Comparison of ENCODE assay signal across 26 cellular contexts in the genomic region with DNA sequence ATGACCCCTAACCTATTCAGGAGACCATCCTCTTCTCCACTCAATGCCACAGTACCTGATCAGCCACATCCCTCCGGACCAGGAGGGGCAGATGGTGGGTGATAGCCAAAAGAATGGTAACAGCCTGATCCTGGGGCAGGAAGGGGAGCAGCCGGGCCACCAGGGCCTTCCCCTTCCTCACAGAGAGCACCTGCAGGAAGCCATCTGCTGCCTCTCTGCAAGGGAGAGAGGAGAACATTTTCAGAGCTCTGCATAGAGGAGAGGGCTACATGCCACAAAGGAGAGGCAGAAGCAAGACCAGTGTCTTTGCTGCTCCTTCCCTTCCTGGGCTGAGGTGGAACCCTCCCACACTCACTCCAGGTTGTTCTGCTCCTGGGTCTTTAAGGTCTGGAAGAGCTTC. TPM values are rescaled to one million over a fixed set of nuclear protein-coding genes. Genes with fewer than 3 reads are reported as not detected.
A peak's percentile ranks its signal among the peaks of the same experiment; 100 is the strongest.
DNase-seq lines count a peak whose midpoint lies in the region; ATAC-seq and TF ChIP-seq lines count a peak whose summit lies in the region.
"Had no signal": no experiment of that assay in that cellular context is flagged by ENCODE, and none has a peak within 500 bp of the region (broad histone marks: within the 10 kb centered on the region; RNA-seq: fewer than 3 reads in every experiment).

No MANE protein-coding gene starts in this region.

- H3K4me3 Mint-ChIP-seq in activated CD4-positive, alpha-beta T cell treated with anti-CD3 and anti-CD28 coated beads for 36 hours = no peak overlapping the region
- H3K4me3 Mint-ChIP-seq in CD4-positive, alpha-beta memory T cell = peak overlapping the region in 5 of 8 donors; percentile 25 to 73 (median 60)
- H3K4me3 Mint-ChIP-seq in activated B cell treated with CpG ODN at 0.5 μM for 24 hours = no peak overlapping the region
- H3K4me3 Mint-ChIP-seq: stimulated activated naive CD8-positive, alpha-beta T cell treated with anti-CD3 and anti-CD28 coated beads, Interleukin-15, amount 100 ng/mL, for 72 hours had no signal

- H3K9me3 Mint-ChIP-seq in activated CD4-positive, alpha-beta T cell treated with anti-CD3 and anti-CD28 coated beads for 36 hours (ENCODE audit: low read depth) = no peaks in the 10 kb centered on the region
- H3K9me3 Mint-ChIP-seq in CD4-positive, alpha-beta memory T cell = peaks cover 0 to 1% (median 0%) of the 10 kb centered on the region in 8 donors
- no peaks in the 10 kb centered on the region for H3K9me3 Mint-ChIP-seq in activated B cell treated with CpG ODN at 0.5 μM for 24 hours
- H3K9me3 Mint-ChIP-seq: stimulated activated naive CD8-positive, alpha-beta T cell treated with anti-CD3 and anti-CD28 coated beads, Interleukin-15, amount 100 ng/mL, for 72 hours had no signal

- no peak overlapping the region for H2BK5ac ChIP-seq in mesenchymal stem cell (ENCODE audit: low read depth, low read length, poor library complexity, severe bottlenecking)

- no peak for TF ChIP-seq CTCF in activated B cell treated with CpG ODN at 0.5 μM for 24 hours (IDR thresholded peaks at IDR 0.05)

- no peak overlapping the region for H2BK12ac ChIP-seq in mesenchymal stem cell (ENCODE audit: low read length in 2 of 2)

- H3K9ac ChIP-seq in mesenchymal stem cell (ENCODE audit: low read length) = no peak overlapping the region

- no peaks in the 10 kb centered on the region for H3K36me3 ChIP-seq in CD4-positive, alpha-beta memory T cell (ENCODE audit: insufficient read depth, low read length)
- no peaks in the 10 kb centered on the region for H3K36me3 ChIP-seq in mesenchymal stem cell (ENCODE audit: control insufficient read depth in 1 of 2, insufficient read depth in 2 of 2, low read depth in 1 of 2, low read length in 2 of 2)
- H3K36me3 ChIP-seq: MG63, SJSA1, transverse colon had no signal

- no peaks in the 10 kb centered on the region for H3K27me3 ChIP-seq in CD4-positive, alpha-beta memory T cell (ENCODE audit: insufficient read depth, low read length)
- peaks cover 5 to 10% of the 10 kb centered on the region in 2 experiments for H3K27me3 ChIP-seq in mesenchymal stem cell (ENCODE audit: control insufficient read depth in 1 of 2, insufficient read depth in 1 of 2, low read length in 2 of 2)
- H3K27me3 ChIP-seq: MG63, SJSA1, transverse colon had no signal

- H3K4me1 ChIP-seq in CD4-positive, alpha-beta memory T cell (ENCODE audit: insufficient read depth, low read length) = peaks cover 98% of the 10 kb centered on the region
- no peaks in the 10 kb centered on the region for H3K4me1 ChIP-seq in mesenchymal stem cell (ENCODE audit: control insufficient read depth, insufficient read depth, low read depth, low read length)

- ATAC-seq in activated CD4-positive, alpha-beta T cell treated with anti-CD3 and anti-CD28 coated beads for 36 hours = no peak
- ATAC-seq in activated B cell treated with CpG ODN at 0.5 μM for 24 hours (ENCODE audit: low read depth) (peak; percentile 23), GM18870 (IDR thresholded peaks at IDR 0.05; ENCODE audit: unreplicated experiment) (no peak)
- ATAC-seq: stimulated activated naive CD8-positive, alpha-beta T cell treated with anti-CD3 and anti-CD28 coated beads, Interleukin-15, amount 100 ng/mL, for 72 hours had no signal

- no peaks in the 10 kb centered on the region for H3K9me3 ChIP-seq in CD4-positive, alpha-beta memory T cell (ENCODE audit: control insufficient read depth in 1 of 2, low read length in 2 of 2)
- H3K9me3 ChIP-seq in mesenchymal stem cell (ENCODE audit: control insufficient read depth, low read length) = no peaks in the 10 kb centered on the region
- H3K9me3 ChIP-seq: MG63, SJSA1, transverse colon had no signal

- H3K27ac Mint-ChIP-seq in activated CD4-positive, alpha-beta T cell treated with anti-CD3 and anti-CD28 coated beads for 36 hours = peak overlapping the region; percentile 37
- peak overlapping the region; percentile 75 to 96 (median 90) for H3K27ac Mint-ChIP-seq in CD4-positive, alpha-beta memory T cell
- H3K27ac Mint-ChIP-seq in activated B cell treated with CpG ODN at 0.5 μM for 24 hours = peak overlapping the region; percentile 95
- H3K27ac Mint-ChIP-seq: stimulated activated naive CD8-positive, alpha-beta T cell treated with anti-CD3 and anti-CD28 coated beads, Interleukin-15, amount 100 ng/mL, for 72 hours had no signal

- DNase-seq in activated CD4-positive, alpha-beta T cell treated with anti-CD3 and anti-CD28 coated beads for 36 hours = no peak
- no peak for DNase-seq in activated CD4-positive, alpha-beta T cell treated with anti-CD3 and anti-CD28 coated beads for 48 hours
- peak in 1 of 5 donors; percentile 29 for DNase-seq in CD4-positive, alpha-beta memory T cell
- DNase-seq in activated B cell treated with CpG ODN at 0.5 μM for 24 hours (no peak), mesenchymal stem cell (no peak), NCI-H187 treated with DMSO at 0.1 percent for 48 hours (lab: John Stamatoyannopoulos, UW) (no peak)
- DNase-seq in stimulated activated CD4-positive, alpha-beta T cell treated with anti-CD3 and anti-CD28 coated beads, Interleukin-2, amount 100 ng/mL, for 24 hours = no peak
- DNase-seq: 8988T; activated CD8-positive, alpha-beta memory T cell treated with anti-CD3 and anti-CD28 coated beads for 24 hours; AML-193; amniotic stem cell; cortex of kidney; GOT3; MG63; NCI-H146; NK-92 treated with Interleukin-12 subunit alpha and Interleukin-12 subunit beta, amount 100 ng/mL, for 24 hours; occipital lobe; stimulated activated CD4-positive, alpha-beta T cell treated with anti-CD3 and anti-CD28 coated beads, Interleukin-4, amount 100 ng/mL, for 1 hour; stimulated activated naive CD8-positive, alpha-beta T cell treated with anti-CD3 and anti-CD28 coated beads, Interleukin-15, amount 100 ng/mL, for 72 hours; transverse colon had no signal

- no peak overlapping the region for H2AK5ac ChIP-seq in mesenchymal stem cell (ENCODE audit: low read length, severe bottlenecking)

- H2BK120ac ChIP-seq in mesenchymal stem cell (ENCODE audit: low read depth, low read length) = no peak overlapping the region

- no peak overlapping the region for H3K23ac ChIP-seq in mesenchymal stem cell (ENCODE audit: low read length in 2 of 2)

- no peak overlapping the region for H4K8ac ChIP-seq in mesenchymal stem cell (ENCODE audit: low read length)

- intact Hi-C loops in activated CD4-positive, alpha-beta T cell treated with anti-CD3 and anti-CD28 coated beads for 36 hours (cut with DNase I, micrococcal nuclease) = no loop called here
- intact Hi-C loops in CD4-positive, alpha-beta memory T cell (cut with micrococcal nuclease) = no loop called here
- intact Hi-C loops in activated B cell treated with CpG ODN at 0.5 μM for 24 hours (cut with micrococcal nuclease) = no loop called here

- 63% methylated on average over 2 of the region's 2 CpGs for WGBS in mesenchymal stem cell

- no peak overlapping the region for H3K4me2 ChIP-seq in mesenchymal stem cell (ENCODE audit: low read length, poor library complexity, severe bottlenecking)
- H3K4me2 ChIP-seq: smooth muscle cell had no signal

- H3K27ac ChIP-seq in CD4-positive, alpha-beta memory T cell (ENCODE audit: low read depth, low read length) = peak overlapping the region; percentile 45
- no peak overlapping the region for H3K27ac ChIP-seq in mesenchymal stem cell (ENCODE audit: low read length, poor library complexity, severe bottlenecking)
- H3K27ac ChIP-seq: SJSA1, transverse colon had no signal

- H4K91ac ChIP-seq in mesenchymal stem cell (ENCODE audit: low read length) = peak overlapping the region; percentile 35

- H3K79me1 ChIP-seq in mesenchymal stem cell (replicated peaks; ENCODE audit: low read length, poor library complexity, severe bottlenecking) = no peaks in the 10 kb centered on the region

- no peak overlapping the region for H3K18ac ChIP-seq in mesenchymal stem cell (ENCODE audit: low read depth in 1 of 2, low read length in 2 of 2)

- H3K36me3 Mint-ChIP-seq in activated CD4-positive, alpha-beta T cell treated with anti-CD3 and anti-CD28 coated beads for 36 hours (ENCODE audit: low read depth) = peaks cover 3% of the 10 kb centered on the region
- peaks cover 4 to 6% of the 10 kb centered on the region in 2 donors for H3K36me3 Mint-ChIP-seq in CD4-positive, alpha-beta memory T cell
- H3K36me3 Mint-ChIP-seq in activated B cell treated with CpG ODN at 0.5 μM for 24 hours (ENCODE audit: low read depth) = peaks cover 2% of the 10 kb centered on the region

- no peaks in the 10 kb centered on the region for H3K27me3 Mint-ChIP-seq in activated CD4-positive, alpha-beta T cell treated with anti-CD3 and anti-CD28 coated beads for 36 hours
- H3K27me3 Mint-ChIP-seq in CD4-positive, alpha-beta memory T cell = no peaks in the 10 kb centered on the region
- H3K27me3 Mint-ChIP-seq in activated B cell treated with CpG ODN at 0.5 μM for 24 hours = no peaks in the 10 kb centered on the region
- H3K27me3 Mint-ChIP-seq: stimulated activated naive CD8-positive, alpha-beta T cell treated with anti-CD3 and anti-CD28 coated beads, Interleukin-15, amount 100 ng/mL, for 72 hours had no signal

- no peak overlapping the region for H3K14ac ChIP-seq in mesenchymal stem cell (ENCODE audit: low read length in 2 of 2)

- CTCF ChIA-PET in activated CD4-positive, alpha-beta T cell treated with anti-CD3 and anti-CD28 coated beads for 36 hours (lab: Charles Lee) = interaction anchor here (0.9 to 2.7 kb wide), 6 partner anchors 9 to 122 kb away, joined by 3 to 10 read pairs (median 6); partner anchors contain the start of genes B2M and PATL2
- CTCF ChIA-PET in CD4-positive, alpha-beta memory T cell (lab: Charles Lee; ENCODE audit: partially characterized antibody) = interaction anchor here (1.0 to 2.7 kb wide), 7 partner anchors 9 to 69 kb away, joined by 3 to 18 read pairs (median 10); partner anchors contain the start of genes B2M and PATL2
- CTCF ChIA-PET in activated B cell treated with CpG ODN at 0.5 μM for 24 hours (lab: Charles Lee) = interaction anchor here (1.0 to 1.9 kb wide), 2 partner anchors 42 to 85 kb away, joined by 3 to 9 read pairs; partner anchors contain the start of genes B2M and PATL2

- no peak overlapping the region for H3K4me3 ChIP-seq in CD4-positive, alpha-beta memory T cell (ENCODE audit: low read length in 2 of 2)
- H3K4me3 ChIP-seq in mesenchymal stem cell (ENCODE audit: insufficient read depth in 1 of 2, low read depth in 1 of 2, low read length in 2 of 2) = no peak overlapping the region
- H3K4me3 ChIP-seq: MG63, SJSA1, smooth muscle cell, transverse colon had no signal

- POLR2A ChIA-PET in activated CD4-positive, alpha-beta T cell treated with anti-CD3 and anti-CD28 coated beads for 36 hours (lab: Charles Lee) = interaction anchor here (0.6 to 1.9 kb wide), 5 partner anchors 42 to 531 kb away, joined by 3 to 6 read pairs (median 4); partner anchors contain the start of genes B2M and PATL2
- POLR2A ChIA-PET in CD4-positive, alpha-beta memory T cell (lab: Charles Lee; ENCODE audit: partially characterized antibody) = interaction anchor here (0.7 to 51.9 kb wide), 3 partner anchors 14 to 54 kb away, joined by 3 to 5737 read pairs (median 1003); partner anchors contain the start of genes B2M, PATL2 and TRIM69
- POLR2A ChIA-PET in activated B cell treated with CpG ODN at 0.5 μM for 24 hours (lab: Charles Lee) = interaction anchor here (0.8 to 3.3 kb wide), 7 partner anchors 9 to 68 kb away, joined by 3 to 84 read pairs (median 12); partner anchors contain the start of genes B2M, PATL2 and TRIM69

- H3K4me1 Mint-ChIP-seq in activated CD4-positive, alpha-beta T cell treated with anti-CD3 and anti-CD28 coated beads for 36 hours = peaks cover 89% of the 10 kb centered on the region
- peaks cover 66 to 94% (median 86%) of the 10 kb centered on the region in 4 donors for H3K4me1 Mint-ChIP-seq in CD4-positive, alpha-beta memory T cell
- H3K4me1 Mint-ChIP-seq in activated B cell treated with CpG ODN at 0.5 μM for 24 hours = peaks cover 88% of the 10 kb centered on the region

- no peak overlapping the region for H2AFZ ChIP-seq in mesenchymal stem cell (ENCODE audit: low read depth, low read length)

- H2BK15ac ChIP-seq in mesenchymal stem cell (ENCODE audit: low read depth, poor library complexity, severe bottlenecking) = no peak overlapping the region

- no peak overlapping the region for H3K4ac ChIP-seq in mesenchymal stem cell (ENCODE audit: low read depth in 1 of 2, low read length in 2 of 2)

RNA-seq across cellular contexts. Expression of gene SPG11, which starts 5.5 kb away (rescaled TPM):
- total RNA-seq in activated CD4-positive, alpha-beta T cell treated with anti-CD3 and anti-CD28 coated beads for 36 hours = 10 to 100 TPM; 76.2 to 88.7 TPM
- total RNA-seq in CD4-positive, alpha-beta memory T cell = 100 to 1,000 TPM; 112 to 121 TPM
- 10 to 100 TPM; 12.2 to 26.8 TPM for polyA plus RNA-seq in CD4-positive, alpha-beta memory T cell
- total RNA-seq in activated B cell treated with CpG ODN at 0.5 μM for 24 hours = 132 and 161 TPM in 2 replicates
- polyA plus RNA-seq in mesenchymal stem cell (2013, experiment 1 of 2) = 17.0 TPM
- 14.2 TPM for polyA plus RNA-seq in mesenchymal stem cell (2013, experiment 2 of 2)

RNA-seq across cellular contexts. Expression of gene PATL2, which starts 42.2 kb away (rescaled TPM):
- 10 to 100 TPM; 11.2 to 14.1 TPM for total RNA-seq in activated CD4-positive, alpha-beta T cell treated with anti-CD3 and anti-CD28 coated beads for 36 hours
- total RNA-seq in CD4-positive, alpha-beta memory T cell = 10 to 100 TPM; 62.1 to 62.8 TPM
- polyA plus RNA-seq in CD4-positive, alpha-beta memory T cell = 1 to 10 TPM; 5.7 to 7.5 TPM
- total RNA-seq in activated B cell treated with CpG ODN at 0.5 μM for 24 hours = 19.8 and 27.2 TPM in 2 replicates
- polyA plus RNA-seq in mesenchymal stem cell (2013, experiment 1 of 2) = 0.17 TPM
- polyA plus RNA-seq in mesenchymal stem cell (2013, experiment 2 of 2) = 0.48 TPM
- total RNA-seq: bronchial epithelial cell, lung microvascular endothelial cell, renal cortical epithelial cell, smooth muscle cell had no signal
- polyA plus RNA-seq: smooth muscle cell had no signal

RNA-seq across cellular contexts. Expression of gene B2M, which starts 42.4 kb away (rescaled TPM):
- total RNA-seq in activated CD4-positive, alpha-beta T cell treated with anti-CD3 and anti-CD28 coated beads for 36 hours = 1,000 to 10,000 TPM; 5,181 to 7,416 TPM
- total RNA-seq in CD4-positive, alpha-beta memory T cell = 1,000 to 10,000 TPM; 7,421 to 7,929 TPM
- polyA plus RNA-seq in CD4-positive, alpha-beta memory T cell = over 10,000 TPM; 34,708 to 62,423 TPM
- total RNA-seq in activated B cell treated with CpG ODN at 0.5 μM for 24 hours = 3,396 and 3,707 TPM in 2 replicates
- 2,564 TPM for polyA plus RNA-seq in mesenchymal stem cell (2013, experiment 1 of 2)
- polyA plus RNA-seq in mesenchymal stem cell (2013, experiment 2 of 2) = 2,876 TPM

Comparison
In these comparisons a context has a peak if more than half of its experiments do, and no peak if none do; other contexts are left out.
1. H3K27ac Mint-ChIP-seq: peak in every context shown above with its lines; median percentile 95 in activated B cell treated with CpG ODN at 0.5 μM for 24 hours; 90 in CD4-positive, alpha-beta memory T cell; 37 in activated CD4-positive, alpha-beta T cell treated with anti-CD3 and anti-CD28 coated beads for 36 hours.
2. H3K4me3 Mint-ChIP-seq: peak in CD4-positive, alpha-beta memory T cell (5 of 8); none in activated CD4-positive, alpha-beta T cell treated with anti-CD3 and anti-CD28 coated beads for 36 hours (single experiment) and activated B cell treated with CpG ODN at 0.5 μM for 24 hours (single experiment).